In genomic region chr16:89700649-89701424, GRCh38 we compare ENCODE assay signal across 8 cellular contexts. TPM values are rescaled to one million over a fixed set of nuclear protein-coding genes. Genes with fewer than 3 reads are reported as not detected.
DNase-seq lines count a peak whose midpoint lies in the region; ATAC-seq and TF ChIP-seq lines count a peak whose summit lies in the region.

No MANE protein-coding gene starts in this region.

- no peak overlapping the region; the same call in 1 of the 2 replicates for H3K4ac ChIP-seq in H9 (ENCODE audit: low read depth, low read length)

- peak; percentile 30; the same call in 2 of the 3 replicates for TF ChIP-seq CTCF in H9 (conservative IDR thresholded peaks at IDR 0.05)
- TF ChIP-seq CTCF in PC-3 (conservative IDR thresholded peaks at IDR 0.05; ENCODE audit: low read depth, low read length): no peak
- TF ChIP-seq CTCF in heart left ventricle (IDR thresholded peaks at IDR 0.05): peak in 1 of 12 donors; percentile 16
- TF ChIP-seq CTCF in prostate gland (IDR thresholded peaks at IDR 0.05): peak in 2 of 4 experiments; percentile 32 to 38

- peak overlapping the region; percentile 72 for H3K14ac ChIP-seq in H9 (ENCODE audit: insufficient read depth, low read length)

- H3K4me2 ChIP-seq in H9 (ENCODE audit: insufficient read depth, insufficient read length, low read length) (peak overlapping the region; percentile 42), PC-3 (ENCODE audit: low read length) (peak overlapping the region; percentile 90)

- H2BK120ac ChIP-seq in H9 (ENCODE audit: low read depth, low read length, poor library complexity, severe bottlenecking): no peak overlapping the region

- no peak overlapping the region for H3K27ac ChIP-seq in H9 (ENCODE audit: insufficient read length, low read depth, low read length)
- H3K27ac ChIP-seq in PC-3 (ENCODE audit: low read length): peak overlapping the region; percentile 17; the same call in 1 of the 2 replicates
- H3K27ac ChIP-seq in heart left ventricle: peak overlapping the region in 11 of 12 donors; percentile 26 to 89 (median 74)
- peak overlapping the region; percentile 92 to 97 for H3K27ac ChIP-seq in prostate gland

- H3K79me2 ChIP-seq in H9 (ENCODE audit: insufficient read depth, low read length) (no peaks in the 10 kb centered on the region), PC-3 (ENCODE audit: low read length) (no peaks in the 10 kb centered on the region)

- H3K23me2 ChIP-seq in H9 (ENCODE audit: insufficient read length, low read depth, low read length, poor library complexity, severe bottlenecking): peaks cover 11% of the 10 kb centered on the region

- TF ChIP-seq POLR2A in heart left ventricle (IDR thresholded peaks at IDR 0.05): no peak
- TF ChIP-seq POLR2A in prostate gland (IDR thresholded peaks at IDR 0.05): no peak

- H2BK20ac ChIP-seq in H9 (ENCODE audit: low read depth, low read length, poor library complexity, severe bottlenecking): no peak overlapping the region

- H4K20me1 ChIP-seq in H9 (ENCODE audit: control insufficient read depth, insufficient read depth, insufficient read length) (no peaks in the 10 kb centered on the region), PC-3 (ENCODE audit: low read length) (no peaks in the 10 kb centered on the region)

- no peak overlapping the region for H2AK5ac ChIP-seq in H9 (ENCODE audit: insufficient read length, low read length)

- peak overlapping the region; percentile 31 for H3K18ac ChIP-seq in H9 (ENCODE audit: insufficient read length, low read depth, low read length)

- peak overlapping the region in 1 of 3 experiments; percentile 64; a peak in 1 of 7 replicates for H3K27ac Mint-ChIP-seq in H9
- peak overlapping the region; percentile 10 for H3K27ac Mint-ChIP-seq in activated naive CD8-positive, alpha-beta T cell

- H3K56ac ChIP-seq in H9 (ENCODE audit: insufficient read length, low read depth, low read length): no peak overlapping the region

- peak overlapping the region; percentile 73 for H3K4me3 ChIP-seq in PC-3 (ENCODE audit: low read length)
- H3K4me3 ChIP-seq in heart left ventricle: peak overlapping the region; percentile 52 to 89 (median 70)
- peak overlapping the region; percentile 60 to 66 for H3K4me3 ChIP-seq in prostate gland

- H3F3A ChIP-seq in PC-3 (ENCODE audit: low read length, unreplicated experiment): no peaks in the 10 kb centered on the region

- H3K9me3 ChIP-seq in H9 (ENCODE audit: control insufficient read depth, low read depth, low read length) (no peaks in the 10 kb centered on the region), PC-3 (ENCODE audit: low read length) (no peaks in the 10 kb centered on the region), heart left ventricle (no peaks in the 10 kb centered on the region), prostate gland (no peaks in the 10 kb centered on the region)

- H3K9me2 ChIP-seq in PC-3 (replicated peaks; ENCODE audit: low read length): no peaks in the 10 kb centered on the region

- H3K79me1 ChIP-seq in H9 (ENCODE audit: insufficient read depth, low read depth, low read length, poor library complexity, severe bottlenecking): no peaks in the 10 kb centered on the region

- no peak overlapping the region for H2AFZ ChIP-seq in H9 (ENCODE audit: low read length)
- peak overlapping the region; percentile 64; the same call in 1 of the 2 replicates for H2AFZ ChIP-seq in PC-3 (ENCODE audit: low read length)

- no peaks in the 10 kb centered on the region for H3K36me3 ChIP-seq in PC-3 (ENCODE audit: low read depth, low read length)
- peaks cover 0 to 13% (median 0%) of the 10 kb centered on the region in 9 donors for H3K36me3 ChIP-seq in heart left ventricle
- H3K36me3 ChIP-seq in prostate gland: no peaks in the 10 kb centered on the region

- H4K5ac ChIP-seq in H9 (ENCODE audit: insufficient read length, low read depth, low read length): no peak overlapping the region

- BruUV-seq in PC-3 (replicated peaks; lab: Mats Ljungman, UMichigan): no TSS peak

- CTCF ChIA-PET in PC-3 (lab: Charles Lee): interaction anchor here (0.6 to 0.7 kb wide), 2 partner anchors 32 to 79 kb away, joined by 3 to 8 read pairs; no protein-coding TSS in a partner anchor

- no peak overlapping the region for H4K8ac ChIP-seq in H9 (replicated peaks; ENCODE audit: insufficient read length, low read depth, low read length)

- ATAC-seq in PC-3 (peak; percentile 20), heart left ventricle (peak in 2 of 4 donors; percentile 1 to 21), GM21529 (IDR thresholded peaks at IDR 0.05; ENCODE audit: unreplicated experiment) (no peak), GM19467 (IDR thresholded peaks at IDR 0.05; ENCODE audit: unreplicated experiment) (no peak)

- peaks cover 27% of the 10 kb centered on the region for H3K27me3 Mint-ChIP-seq in H9 (ENCODE audit: low read depth)
- H3K27me3 Mint-ChIP-seq in activated naive CD8-positive, alpha-beta T cell: no peaks in the 10 kb centered on the region

- H3K27me3 ChIP-seq in H9 (ENCODE audit: insufficient read depth, low read length) (no peaks in the 10 kb centered on the region), PC-3 (ENCODE audit: low read length) (no peaks in the 10 kb centered on the region), heart left ventricle (no peaks in the 10 kb centered on the region), prostate gland (replicated peaks; ENCODE audit: insufficient read depth) (no peaks in the 10 kb centered on the region)

- no peak overlapping the region for H3K9ac ChIP-seq in H9 (ENCODE audit: extremely low read depth, insufficient read length, low read length)
- H3K9ac ChIP-seq in PC-3 (ENCODE audit: low read length): peak overlapping the region; percentile 39

- POLR2A ChIA-PET in PC-3 (lab: Charles Lee; ENCODE audit: unreplicated experiment): no interaction called here

- H3T11ph ChIP-seq in H9 (ENCODE audit: low read length): no peak overlapping the region

- H2BK12ac ChIP-seq in H9 (ENCODE audit: insufficient read length, low read depth, low read length): no peak overlapping the region

- H3K9me3 Mint-ChIP-seq in H9: no peaks in the 10 kb centered on the region; a peak in 1 of 5 replicates
- no peaks in the 10 kb centered on the region for H3K9me3 Mint-ChIP-seq in activated naive CD8-positive, alpha-beta T cell (ENCODE audit: low read depth)

- no peak overlapping the region for H4K91ac ChIP-seq in H9 (ENCODE audit: insufficient read length, low read depth, low read length)

- intact Hi-C loops in PC-3 (cut with micrococcal nuclease) (loop anchor here (5.0 to 10.0 kb wide), 2 partner anchors 114 to 171 kb away; partner anchors contain the start of genes FANCA and TCF25), heart left ventricle (cut with DNase I) (loop anchor here in 7 of 10 donors (2.0 to 10.0 kb wide), 9 partner anchors 20 to 171 kb away; partner anchors contain the start of genes VPS9D1 (in 2 of the 7), ZNF276 (in 2 of the 7), CHMP1A (in 1 of the 7) and SPATA33 (in 1 of the 7)), prostate gland (cut with DNase I) (loop anchor here (2.0 to 5.0 kb wide), 3 partner anchors 22 to 889 kb away; partner anchors contain the start of genes APRT and TCF25)

- peaks cover 4 to 19% (median 13%) of the 10 kb centered on the region in 3 experiments; a peak in 6 of 7 replicates for H3K36me3 Mint-ChIP-seq in H9 (ENCODE audit: insufficient read depth in 1 of 3, low read depth in 3 of 3)
- peaks cover 2% of the 10 kb centered on the region for H3K36me3 Mint-ChIP-seq in activated naive CD8-positive, alpha-beta T cell

- no peaks in the 10 kb centered on the region for H3K4me1 ChIP-seq in H9 (ENCODE audit: insufficient read depth, low read length)
- H3K4me1 ChIP-seq in PC-3 (ENCODE audit: insufficient read depth, low read length): peaks cover 9% of the 10 kb centered on the region
- peaks cover 6 to 29% (median 21%) of the 10 kb centered on the region in 12 donors for H3K4me1 ChIP-seq in heart left ventricle
- peaks cover 6% of the 10 kb centered on the region for H3K4me1 ChIP-seq in prostate gland (replicated peaks)

- H3K4me1 Mint-ChIP-seq in H9: peaks cover 9 to 12% of the 10 kb centered on the region in 2 experiments
- peaks cover 11% of the 10 kb centered on the region for H3K4me1 Mint-ChIP-seq in activated naive CD8-positive, alpha-beta T cell (ENCODE audit: low read depth)

- WGBS in H9 (ENCODE audit: extremely low coverage, insufficient read length, low lambda C conversion rate): no CpG with 5 or more reads among the region's 78 CpGs
- 2 to 4% (median 3%) methylated on average over 15 to 78 of the region's 78 CpGs for WGBS in heart left ventricle, 4 donors
- 2% methylated on average over 25 of the region's 78 CpGs for WGBS in prostate gland

- DNase-seq in COR-L47 (lab: John Stamatoyannopoulos, UW) (peak; percentile 74), H9 (peak; percentile 73), PC-3 (peak; percentile 57), heart left ventricle (peak in 3 of 5 donors; percentile 33 to 73 (median 52)), prostate gland (ENCODE audit: low spot score) (peak; percentile 51)

- no peak overlapping the region for H2BK5ac ChIP-seq in H9 (ENCODE audit: insufficient read length, low read length)

- peak overlapping the region; percentile 76 to 81 for H3K4me3 Mint-ChIP-seq in H9
- peak overlapping the region; percentile 77 for H3K4me3 Mint-ChIP-seq in activated naive CD8-positive, alpha-beta T cell

- H3K23ac ChIP-seq in H9 (ENCODE audit: insufficient read length, low read depth, low read length): no peak overlapping the region

- H2BK15ac ChIP-seq in H9 (ENCODE audit: low read depth, low read length): no peak overlapping the region

RNA-seq across cellular contexts. Expression of gene SPATA2L, which starts 0.7 kb away (rescaled TPM):
- total RNA-seq in H9 (2021): 27.1 and 27.4 TPM in 2 replicates
- 12.2 and 21.5 TPM in 2 replicates for total RNA-seq in PC-3 (2014; rRNA removed)
- 10 to 100 TPM in 1 of 9 donors, 1 to 10 TPM in 8; 2.0 to 14.1 (median 4.0) TPM for total RNA-seq in heart left ventricle
- 10 to 100 TPM in 1 of 2 donors, 1 to 10 TPM in 1; 1.9 to 15.0 TPM for polyA plus RNA-seq in heart left ventricle
- total RNA-seq in prostate gland: 10 to 100 TPM; 15.6 to 19.7 TPM

RNA-seq across cellular contexts. Expression of gene CDK10, which starts 14.3 kb away (rescaled TPM):
- total RNA-seq in H9 (2021): 76.6 and 77.1 TPM in 2 replicates
- 50.0 and 51.1 TPM in 2 replicates for total RNA-seq in PC-3 (2014; rRNA removed)
- total RNA-seq in heart left ventricle: 10 to 100 TPM; 16.1 to 31.4 (median 20.0) TPM
- 10 to 100 TPM; 22.9 to 30.7 TPM for polyA plus RNA-seq in heart left ventricle
- 10 to 100 TPM; 42.1 to 79.0 TPM for total RNA-seq in prostate gland

RNA-seq across cellular contexts. Expression of gene VPS9D1, which starts 19.9 kb away (rescaled TPM):
- total RNA-seq in H9 (2021) (5.6 and 6.0 TPM in 2 replicates), PC-3 (2014; rRNA removed) (4.4 and 6.7 TPM in 2 replicates), heart left ventricle (10 to 100 TPM in 6 of 9 donors, 1 to 10 TPM in 3; 7.6 to 17.0 (median 11.0) TPM), prostate gland (10 to 100 TPM in 1 of 2 donors, 1 to 10 TPM in 1; 8.5 to 16.0 TPM)
- polyA plus RNA-seq in heart left ventricle: 10 to 100 TPM in 1 of 2 donors, 1 to 10 TPM in 1; 7.3 to 20.2 TPM

RNA-seq across cellular contexts. Expression of gene ZNF276, which starts 20.5 kb away (rescaled TPM):
- total RNA-seq in H9 (2021) (17.4 and 18.6 TPM in 2 replicates), PC-3 (2014; rRNA removed) (30.1 and 32.7 TPM in 2 replicates), heart left ventricle (10 to 100 TPM in 8 of 9 donors, 1 to 10 TPM in 1; 9.4 to 19.9 (median 12.7) TPM), prostate gland (10 to 100 TPM; 18.4 to 46.1 TPM)
- 10 to 100 TPM; 12.2 to 14.0 TPM for polyA plus RNA-seq in heart left ventricle

RNA-seq across cellular contexts. Expression of gene SPATA33, which starts 43.2 kb away (rescaled TPM):
- 17.4 and 17.8 TPM in 2 replicates for total RNA-seq in H9 (2021)
- 7.9 and 10.1 TPM in 2 replicates for total RNA-seq in PC-3 (2014; rRNA removed)
- total RNA-seq in heart left ventricle: 1 to 10 TPM in 8 of 9 donors, under 1 TPM in 1; 0.94 to 5.1 (median 3.0) TPM
- polyA plus RNA-seq in heart left ventricle: 1 to 10 TPM; 1.8 to 3.9 TPM
- total RNA-seq in prostate gland: 10 to 100 TPM in 1 of 2 donors, 1 to 10 TPM in 1; 5.6 to 14.6 TPM
